1 cellular context compared by ENCODE assay signal in the genomic region with DNA sequence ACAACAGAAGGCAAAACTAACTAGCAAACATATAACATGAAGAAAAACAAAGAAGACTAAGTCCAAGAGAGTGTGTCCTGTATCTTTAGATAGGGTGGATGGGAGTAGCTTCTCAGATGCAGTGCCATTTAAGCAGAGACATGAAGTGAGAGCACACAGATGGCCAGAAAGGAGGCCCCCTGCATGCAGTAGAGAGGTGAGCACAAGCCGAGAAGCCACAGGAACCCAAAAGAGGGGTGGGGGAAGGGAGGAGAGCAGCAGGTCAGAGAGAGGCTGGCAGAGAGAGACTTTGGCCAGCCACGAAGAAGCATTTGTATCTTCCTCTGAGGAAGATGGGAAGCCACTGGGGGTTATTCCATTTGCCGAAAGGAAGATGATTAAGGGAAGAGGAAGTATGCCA.
TF ChIP-seq lines count a peak whose summit lies in the region.

No MANE protein-coding gene starts in this region.

TF ChIP-seq in GM23338, 12 proteins besides CTCF, POLR2A, EP300 and RAD21 (continued from another document):
- TF ChIP-seq, protein P1, sequence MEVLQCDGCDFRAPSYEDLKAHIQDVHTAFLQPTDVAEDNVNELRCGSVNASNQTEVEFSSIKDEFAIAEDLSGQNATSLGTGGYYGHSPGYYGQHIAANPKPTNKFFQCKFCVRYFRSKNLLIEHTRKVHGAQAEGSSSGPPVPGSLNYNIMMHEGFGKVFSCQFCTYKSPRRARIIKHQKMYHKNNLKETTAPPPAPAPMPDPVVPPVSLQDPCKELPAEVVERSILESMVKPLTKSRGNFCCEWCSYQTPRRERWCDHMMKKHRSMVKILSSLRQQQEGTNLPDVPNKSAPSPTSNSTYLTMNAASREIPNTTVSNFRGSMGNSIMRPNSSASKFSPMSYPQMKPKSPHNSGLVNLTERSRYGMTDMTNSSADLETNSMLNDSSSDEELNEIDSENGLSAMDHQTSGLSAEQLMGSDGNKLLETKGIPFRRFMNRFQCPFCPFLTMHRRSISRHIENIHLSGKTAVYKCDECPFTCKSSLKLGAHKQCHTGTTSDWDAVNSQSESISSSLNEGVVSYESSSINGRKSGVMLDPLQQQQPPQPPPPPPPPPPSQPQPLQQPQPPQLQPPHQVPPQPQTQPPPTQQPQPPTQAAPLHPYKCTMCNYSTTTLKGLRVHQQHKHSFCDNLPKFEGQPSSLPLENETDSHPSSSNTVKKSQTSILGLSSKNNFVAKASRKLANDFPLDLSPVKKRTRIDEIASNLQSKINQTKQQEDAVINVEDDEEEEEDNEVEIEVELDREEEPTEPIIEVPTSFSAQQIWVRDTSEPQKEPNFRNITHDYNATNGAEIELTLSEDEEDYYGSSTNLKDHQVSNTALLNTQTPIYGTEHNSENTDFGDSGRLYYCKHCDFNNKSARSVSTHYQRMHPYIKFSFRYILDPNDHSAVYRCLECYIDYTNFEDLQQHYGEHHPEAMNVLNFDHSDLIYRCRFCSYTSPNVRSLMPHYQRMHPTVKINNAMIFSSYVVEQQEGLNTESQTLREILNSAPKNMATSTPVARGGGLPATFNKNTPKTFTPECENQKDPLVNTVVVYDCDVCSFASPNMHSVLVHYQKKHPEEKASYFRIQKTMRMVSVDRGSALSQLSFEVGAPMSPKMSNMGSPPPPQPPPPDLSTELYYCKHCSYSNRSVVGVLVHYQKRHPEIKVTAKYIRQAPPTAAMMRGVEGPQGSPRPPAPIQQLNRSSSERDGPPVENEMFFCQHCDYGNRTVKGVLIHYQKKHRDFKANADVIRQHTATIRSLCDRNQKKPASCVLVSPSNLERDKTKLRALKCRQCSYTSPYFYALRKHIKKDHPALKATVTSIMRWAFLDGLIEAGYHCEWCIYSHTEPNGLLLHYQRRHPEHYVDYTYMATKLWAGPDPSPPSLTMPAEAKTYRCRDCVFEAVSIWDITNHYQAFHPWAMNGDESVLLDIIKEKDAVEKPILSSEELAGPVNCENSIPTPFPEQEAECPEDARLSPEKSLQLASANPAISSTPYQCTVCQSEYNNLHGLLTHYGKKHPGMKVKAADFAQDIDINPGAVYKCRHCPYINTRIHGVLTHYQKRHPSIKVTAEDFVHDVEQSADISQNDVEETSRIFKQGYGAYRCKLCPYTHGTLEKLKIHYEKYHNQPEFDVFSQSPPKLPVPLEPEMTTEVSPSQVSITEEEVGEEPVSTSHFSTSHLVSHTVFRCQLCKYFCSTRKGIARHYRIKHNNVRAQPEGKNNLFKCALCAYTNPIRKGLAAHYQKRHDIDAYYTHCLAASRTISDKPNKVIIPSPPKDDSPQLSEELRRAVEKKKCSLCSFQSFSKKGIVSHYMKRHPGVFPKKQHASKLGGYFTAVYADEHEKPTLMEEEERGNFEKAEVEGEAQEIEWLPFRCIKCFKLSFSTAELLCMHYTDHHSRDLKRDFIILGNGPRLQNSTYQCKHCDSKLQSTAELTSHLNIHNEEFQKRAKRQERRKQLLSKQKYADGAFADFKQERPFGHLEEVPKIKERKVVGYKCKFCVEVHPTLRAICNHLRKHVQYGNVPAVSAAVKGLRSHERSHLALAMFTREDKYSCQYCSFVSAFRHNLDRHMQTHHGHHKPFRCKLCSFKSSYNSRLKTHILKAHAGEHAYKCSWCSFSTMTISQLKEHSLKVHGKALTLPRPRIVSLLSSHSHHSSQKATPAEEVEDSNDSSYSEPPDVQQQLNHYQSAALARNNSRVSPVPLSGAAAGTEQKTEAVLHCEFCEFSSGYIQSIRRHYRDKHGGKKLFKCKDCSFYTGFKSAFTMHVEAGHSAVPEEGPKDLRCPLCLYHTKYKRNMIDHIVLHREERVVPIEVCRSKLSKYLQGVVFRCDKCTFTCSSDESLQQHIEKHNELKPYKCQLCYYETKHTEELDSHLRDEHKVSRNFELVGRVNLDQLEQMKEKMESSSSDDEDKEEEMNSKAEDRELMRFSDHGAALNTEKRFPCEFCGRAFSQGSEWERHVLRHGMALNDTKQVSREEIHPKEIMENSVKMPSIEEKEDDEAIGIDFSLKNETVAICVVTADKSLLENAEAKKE (CRISPR knock-in tag; IDR thresholded peaks at IDR 0.05): 0 out of 2 replicates have a peak, but pooled peaks have one; percentile 21
